ENCODE assay signal across 8 cellular contexts in the genomic region with DNA sequence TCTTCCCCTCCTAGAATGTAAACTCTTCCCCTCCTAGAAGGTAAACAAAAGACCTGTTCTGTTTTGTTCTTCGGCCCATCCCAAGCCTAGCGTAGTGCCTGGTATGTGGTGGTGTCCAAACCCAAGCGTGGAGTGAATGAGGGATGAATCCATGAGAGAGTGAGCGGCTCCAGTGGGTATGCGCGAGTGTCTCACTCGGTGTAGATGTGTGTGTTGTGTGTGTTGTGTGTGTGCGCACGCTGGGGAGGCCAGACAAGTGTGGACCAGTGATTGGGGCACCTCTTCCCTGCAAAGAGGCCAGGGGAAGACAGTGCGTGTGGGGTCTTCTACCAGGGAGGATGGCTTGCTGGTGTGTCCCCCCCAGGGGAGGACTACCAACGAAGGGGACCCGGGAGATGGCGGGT. TPM values are rescaled to one million over a fixed set of nuclear protein-coding genes. Genes with fewer than 3 reads are reported as not detected.
A peak's percentile ranks its signal among the peaks of the same experiment; 100 is the strongest.
DNase-seq lines count a peak whose midpoint lies in the region; ATAC-seq and TF ChIP-seq lines count a peak whose summit lies in the region.

No MANE protein-coding gene starts in this region.

- CTCF ChIA-PET in Calu3 (lab: Charles Lee) (interaction anchor here (0.9 kb wide), 1 partner anchor 21 kb away, joined by 3 read pairs; no protein-coding TSS in a partner anchor), activated B cell treated with CpG ODN at 0.5 μM for 24 hours (lab: Charles Lee) (no interaction called here)

- TF ChIP-seq CTCF in Calu3 (IDR thresholded peaks at IDR 0.05; ENCODE audit: unreplicated experiment) (no peak), activated B cell treated with CpG ODN at 0.5 μM for 24 hours (IDR thresholded peaks at IDR 0.05) (no peak)

- DNase-seq in Calu3 (no peak), activated B cell treated with CpG ODN at 0.5 μM for 24 hours (no peak), left ventricle myocardium superior (no peak), sciatic nerve (ENCODE audit: low spot score) (no peak), ureter (ENCODE audit: low spot score) (no peak), NOMO-1 (lab: John Stamatoyannopoulos, UW; ENCODE audit: unreplicated experiment in 2 of 2) (no peak), NK-92 (lab: John Stamatoyannopoulos, UW; ENCODE audit: unreplicated experiment) (no peak), NCI-H1105 (lab: John Stamatoyannopoulos, UW) (no peak)

- H3K36me3 Mint-ChIP-seq in Calu3 (ENCODE audit: insufficient read depth, unreplicated experiment) (peaks cover 22% of the 10 kb centered on the region), activated B cell treated with CpG ODN at 0.5 μM for 24 hours (ENCODE audit: low read depth) (no peaks in the 10 kb centered on the region)

- no peak for ATAC-seq in activated B cell treated with CpG ODN at 0.5 μM for 24 hours (ENCODE audit: low read depth)
- peak; percentile 15 for ATAC-seq in left ventricle myocardium superior
- ATAC-seq in sciatic nerve: peak; percentile 12

- H3K27ac Mint-ChIP-seq in Calu3 (ENCODE audit: unreplicated experiment) (peak overlapping the region; percentile 48), activated B cell treated with CpG ODN at 0.5 μM for 24 hours (no peak overlapping the region)

- intact Hi-C loops in Calu3 (cut with micrococcal nuclease; ENCODE audit: unreplicated experiment) (no loop called here), activated B cell treated with CpG ODN at 0.5 μM for 24 hours (cut with micrococcal nuclease) (no loop called here), left ventricle myocardium superior (cut with micrococcal nuclease) (no loop called here), sciatic nerve (cut with DNase I) (no loop called here)

- H3K9me3 Mint-ChIP-seq in Calu3 (ENCODE audit: low read depth, unreplicated experiment) (no peaks in the 10 kb centered on the region), activated B cell treated with CpG ODN at 0.5 μM for 24 hours (peaks cover 9% of the 10 kb centered on the region)

- no TSS peak for BruUV-seq in Calu3 (replicated peaks; lab: Mats Ljungman, UMichigan)

- H3K4me3 Mint-ChIP-seq in Calu3 (ENCODE audit: low read depth, unreplicated experiment) (peak overlapping the region; percentile 85), activated B cell treated with CpG ODN at 0.5 μM for 24 hours (peak overlapping the region; percentile 70)

- no peaks in the 10 kb centered on the region for H3K27me3 Mint-ChIP-seq in Calu3 (ENCODE audit: unreplicated experiment)
- H3K27me3 Mint-ChIP-seq in activated B cell treated with CpG ODN at 0.5 μM for 24 hours: peaks cover 60% of the 10 kb centered on the region

- POLR2A ChIA-PET in activated B cell treated with CpG ODN at 0.5 μM for 24 hours (lab: Charles Lee): no interaction called here

- peaks cover 39% of the 10 kb centered on the region for H3K4me1 Mint-ChIP-seq in Calu3 (ENCODE audit: low read depth, unreplicated experiment)
- peaks cover 10% of the 10 kb centered on the region for H3K4me1 Mint-ChIP-seq in activated B cell treated with CpG ODN at 0.5 μM for 24 hours

RNA-seq across cellular contexts. Expression of gene SLC2A10, which starts 0.4 kb away (rescaled TPM):
- total RNA-seq in Calu3 (2022) (24.0 and 24.9 TPM in 2 replicates), activated B cell treated with CpG ODN at 0.5 μM for 24 hours (not detected in 2 replicates), left ventricle myocardium superior (1.9 TPM), sciatic nerve (14.7 TPM), ureter (25.9 TPM)

RNA-seq across cellular contexts. Expression of gene TP53RK, which starts 19.8 kb away (rescaled TPM):
- total RNA-seq in Calu3 (2022) (19.2 and 21.0 TPM in 2 replicates), activated B cell treated with CpG ODN at 0.5 μM for 24 hours (18.6 and 18.8 TPM in 2 replicates), left ventricle myocardium superior (6.1 TPM), sciatic nerve (10.4 TPM), ureter (13.5 TPM)

RNA-seq across cellular contexts. Expression of gene SLC13A3, which starts 57.8 kb away (rescaled TPM):
- total RNA-seq in Calu3 (2022) (0.49 TPM in 1 of 2 replicates, not detected in the other), activated B cell treated with CpG ODN at 0.5 μM for 24 hours (0.47 TPM in 1 of 2 replicates, not detected in the other), left ventricle myocardium superior (0.12 TPM), sciatic nerve (21.0 TPM), ureter (5.1 TPM)
